In genomic region chr9:132800038-132800648, GRCh38 we compare ENCODE assay signal across 8 cellular contexts.
DNase-seq lines count a peak whose midpoint lies in the region; TF ChIP-seq lines count a peak whose summit lies in the region.

No MANE protein-coding gene starts in this region.

- in situ Hi-C loops in transverse colon (cut with MboI; ENCODE audit: low pct_ligation_motif_present in 1 of 4, low pct_unique_long_range_greater_than_20kb in 1 of 4, low sequenced_read_pairs in 3 of 4): loop anchor here in 3 of 4 donors (10.0 to 25.0 kb wide), 3 partner anchors 285 to 388 kb away; partner anchors contain the start of genes CFAP77 (in 3 of the 3) and TTF1 (in 2 of the 3)

- intact Hi-C loops in transverse colon (cut with DNase I; ENCODE audit: low total_unique reads): no loop called here

- H3K4me1 Mint-ChIP-seq in activated naive CD8-positive, alpha-beta T cell treated with anti-CD3 and anti-CD28 coated beads for 36 hours: no peaks in the 10 kb centered on the region

- no peak for TF ChIP-seq POLR2A in transverse colon (IDR thresholded peaks at IDR 0.05)

- peaks cover 50% of the 10 kb centered on the region for H3K27me3 Mint-ChIP-seq in activated naive CD8-positive, alpha-beta T cell treated with anti-CD3 and anti-CD28 coated beads for 36 hours

- no peak overlapping the region for H3K27ac Mint-ChIP-seq in activated naive CD8-positive, alpha-beta T cell treated with anti-CD3 and anti-CD28 coated beads for 36 hours

- no peaks in the 10 kb centered on the region for H3K9me3 Mint-ChIP-seq in activated naive CD8-positive, alpha-beta T cell treated with anti-CD3 and anti-CD28 coated beads for 36 hours

- H3K4me3 ChIP-seq in cardiac muscle cell (no peak overlapping the region), transverse colon (no peak overlapping the region)

- H3K9me3 ChIP-seq in cardiac muscle cell (ENCODE audit: low read depth) (no peaks in the 10 kb centered on the region), transverse colon (no peaks in the 10 kb centered on the region)

- H3K27ac ChIP-seq in cardiac muscle cell (no peak overlapping the region), transverse colon (peak overlapping the region in 1 of 4 donors; percentile 35)

- no peaks in the 10 kb centered on the region for H3K36me3 Mint-ChIP-seq in activated naive CD8-positive, alpha-beta T cell treated with anti-CD3 and anti-CD28 coated beads for 36 hours

- no peak for TF ChIP-seq EP300 in transverse colon (IDR thresholded peaks at IDR 0.05; ENCODE audit: low read depth)

- H3K36me3 ChIP-seq in cardiac muscle cell: no peaks in the 10 kb centered on the region
- H3K36me3 ChIP-seq in transverse colon: no peaks in the 10 kb centered on the region

- WGBS in transverse colon (ENCODE audit: low coverage in 1 of 2), 2 donors: 16 to 47% methylated on average over 3 to 22 of the region's 22 CpGs

- H3K4me3 Mint-ChIP-seq in activated naive CD8-positive, alpha-beta T cell treated with anti-CD3 and anti-CD28 coated beads for 36 hours: no peak overlapping the region

- DNase-seq in ELR (ENCODE audit: low read depth) (peak; percentile 84), NAMALWA (ENCODE audit: low spot score) (peak; percentile 82), SKM-1 treated with dmso at 0.1 percent for 144 hours (lab: John Stamatoyannopoulos, UW; ENCODE audit: unreplicated experiment) (peak; percentile 25), cardiac muscle cell (ENCODE audit: low read depth in 1 of 2, low spot score in 1 of 2) (peak; percentile 83 to 85), pons (ENCODE audit: low spot score) (peak; percentile 68), transverse colon (peak; percentile 77), cortex of kidney (lab: John Stamatoyannopoulos, UW) (no peak)
- DNase-seq in activated naive CD8-positive, alpha-beta T cell treated with anti-CD3 and anti-CD28 coated beads for 36 hours: peak; percentile 57

- H3K27me3 ChIP-seq in cardiac muscle cell (peaks cover 19% of the 10 kb centered on the region), transverse colon (peaks cover 33% of the 10 kb centered on the region)

- no peaks in the 10 kb centered on the region for H3K4me1 ChIP-seq in cardiac muscle cell (ENCODE audit: low read depth)
- H3K4me1 ChIP-seq in transverse colon: peaks cover 0 to 16% (median 10%) of the 10 kb centered on the region in 4 donors

- peak; percentile 80 for TF ChIP-seq CTCF in cardiac muscle cell (IDR thresholded peaks at IDR 0.05; ENCODE audit: low read depth, low read length)
- TF ChIP-seq CTCF in transverse colon (IDR thresholded peaks at IDR 0.05): peak; percentile 88 to 93 (median 92)
